In the genomic region with DNA sequence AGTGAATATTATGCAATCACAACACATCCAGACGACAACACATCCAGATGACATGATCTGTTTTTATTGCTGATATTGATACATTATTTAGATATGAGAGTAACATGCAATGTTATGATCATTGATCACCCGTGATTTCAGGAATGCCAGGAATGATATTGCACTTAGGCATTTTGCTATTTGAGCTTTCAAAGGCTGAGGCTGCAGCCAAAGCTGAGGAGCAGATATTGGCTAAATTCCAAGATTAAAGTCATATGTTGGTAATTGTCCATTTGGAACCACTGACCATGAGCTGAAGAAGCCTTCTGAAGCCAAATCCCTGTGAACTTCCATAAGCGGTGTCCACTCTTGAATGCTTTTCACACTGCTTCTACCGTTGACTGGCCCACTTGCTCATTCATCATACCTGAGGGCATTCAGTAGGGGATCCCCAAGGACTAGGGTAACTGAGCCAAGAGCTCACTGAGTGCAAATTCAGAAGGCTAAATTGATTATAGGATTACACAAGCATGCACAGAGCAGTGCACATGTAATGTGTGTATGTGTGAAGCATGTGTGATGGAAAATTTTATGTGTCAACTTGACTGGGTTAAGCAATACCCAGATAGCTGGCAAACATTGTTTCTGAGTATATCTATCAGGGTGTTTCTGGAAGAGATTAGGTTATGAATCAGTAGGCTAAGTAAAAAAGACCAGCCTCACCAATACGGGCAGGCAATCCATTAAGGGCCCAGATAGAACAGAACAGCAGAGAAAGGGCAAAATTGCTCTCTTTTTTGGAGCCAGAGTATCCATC, we compare ENCODE assay signal across 18 cellular contexts.
"Had no signal": no experiment of that assay in that cellular context is flagged by ENCODE, and none has a peak within 500 bp of the region (broad histone marks: within the 10 kb centered on the region; RNA-seq: fewer than 3 reads in every experiment).

No MANE protein-coding gene starts in this region.

- H3K9me3 Mint-ChIP-seq: activated naive CD4-positive, alpha-beta T cell treated with anti-CD3 and anti-CD28 coated beads, Interleukin-2, amount 50 U/mL, for 72 hours; activated T-helper 1 cell treated with anti-CD3 and anti-CD28 coated beads, Interleukin-12 subunit alpha, Interleukin-12 subunit beta, Interleukin-2, Interleukin-4 antibody, amounts not matched to agents 30 ng/mL and 10 ng/mL and 1 ng/mL, durations not matched to agents 14 hours and 24 hours and 36 hours; neural crest cell; stimulated activated naive CD8-positive, alpha-beta T cell treated with anti-CD3 and anti-CD28 coated beads, Interleukin-15, Interleukin-2, amounts not matched to agents 100 ng/mL and 50 ng/mL, for 24 hours; T-helper 1 cell treated with Interleukin-12 subunit alpha and Interleukin-12 subunit beta and Interleukin-4 antibody, amounts not matched to agents 30 μg/mL and 1 μg/mL, for 36 hours; type B pancreatic cell had no signal

- DNase-seq: activated CD4-positive, alpha-beta T cell treated with anti-CD3 and anti-CD28 coated beads, Interleukin-2, amount 50 U/mL, for 4 hours; activated CD4-positive, CD25-positive, alpha-beta regulatory T cell treated with anti-CD3 and anti-CD28 coated beads, Interleukin-2, amount 50 U/mL, for 72 hours; activated gamma-delta T cell treated with Interleukin-2 at 50 U/mL for 16 hours; dermis blood vessel endothelial cell; effector memory CD4-positive, alpha-beta T cell; esophagus squamous epithelium; foreskin melanocyte; hypothalamus; left ventricle myocardium inferior; mammary epithelial cell; stimulated activated CD4-positive, alpha-beta T cell treated with anti-CD3 and anti-CD28 coated beads, Interleukin-2, amount 100 ng/mL, for 24 hours had no signal

- H3K4me1 Mint-ChIP-seq: neural crest cell had no signal

- H3K27me3 Mint-ChIP-seq: progenitor cell of endocrine pancreas had no signal

- H3K4me3 Mint-ChIP-seq: activated T-helper 1 cell treated with anti-CD3 and anti-CD28 coated beads, Interleukin-12 subunit alpha, Interleukin-12 subunit beta, Interleukin-2, Interleukin-4 antibody, amounts not matched to agents 30 ng/mL and 10 ng/mL and 1 ng/mL, durations not matched to agents 14 hours and 24 hours and 36 hours; neural crest cell; stimulated activated naive CD8-positive, alpha-beta T cell treated with anti-CD3 and anti-CD28 coated beads, Interleukin-15, Interleukin-2, amounts not matched to agents 100 ng/mL and 50 ng/mL, for 24 hours; T-helper 1 cell treated with Interleukin-12 subunit alpha and Interleukin-12 subunit beta and Interleukin-4 antibody, amounts not matched to agents 30 μg/mL and 1 μg/mL, for 36 hours; type B pancreatic cell had no signal

- ATAC-seq: activated naive CD4-positive, alpha-beta T cell treated with anti-CD3 and anti-CD28 coated beads, Interleukin-2, amount 50 U/mL, for 72 hours had no signal

- H3K27ac Mint-ChIP-seq: activated naive CD4-positive, alpha-beta T cell treated with anti-CD3 and anti-CD28 coated beads, Interleukin-2, amount 50 U/mL, for 72 hours; activated T-helper 1 cell treated with anti-CD3 and anti-CD28 coated beads, Interleukin-12 subunit alpha, Interleukin-12 subunit beta, Interleukin-2, Interleukin-4 antibody, amounts not matched to agents 30 ng/mL and 10 ng/mL and 1 ng/mL, durations not matched to agents 14 hours and 24 hours and 36 hours; progenitor cell of endocrine pancreas; stimulated activated naive CD8-positive, alpha-beta T cell treated with anti-CD3 and anti-CD28 coated beads, Interleukin-15, Interleukin-2, amounts not matched to agents 100 ng/mL and 50 ng/mL, for 24 hours; T-helper 1 cell treated with Interleukin-12 subunit alpha and Interleukin-12 subunit beta and Interleukin-4 antibody, amounts not matched to agents 30 μg/mL and 1 μg/mL, for 36 hours; type B pancreatic cell had no signal

- H3K36me3 Mint-ChIP-seq: activated naive CD4-positive, alpha-beta T cell treated with anti-CD3 and anti-CD28 coated beads, Interleukin-2, amount 50 U/mL, for 72 hours; type B pancreatic cell had no signal
